20 cellular contexts compared by ENCODE assay signal in the genomic region with DNA sequence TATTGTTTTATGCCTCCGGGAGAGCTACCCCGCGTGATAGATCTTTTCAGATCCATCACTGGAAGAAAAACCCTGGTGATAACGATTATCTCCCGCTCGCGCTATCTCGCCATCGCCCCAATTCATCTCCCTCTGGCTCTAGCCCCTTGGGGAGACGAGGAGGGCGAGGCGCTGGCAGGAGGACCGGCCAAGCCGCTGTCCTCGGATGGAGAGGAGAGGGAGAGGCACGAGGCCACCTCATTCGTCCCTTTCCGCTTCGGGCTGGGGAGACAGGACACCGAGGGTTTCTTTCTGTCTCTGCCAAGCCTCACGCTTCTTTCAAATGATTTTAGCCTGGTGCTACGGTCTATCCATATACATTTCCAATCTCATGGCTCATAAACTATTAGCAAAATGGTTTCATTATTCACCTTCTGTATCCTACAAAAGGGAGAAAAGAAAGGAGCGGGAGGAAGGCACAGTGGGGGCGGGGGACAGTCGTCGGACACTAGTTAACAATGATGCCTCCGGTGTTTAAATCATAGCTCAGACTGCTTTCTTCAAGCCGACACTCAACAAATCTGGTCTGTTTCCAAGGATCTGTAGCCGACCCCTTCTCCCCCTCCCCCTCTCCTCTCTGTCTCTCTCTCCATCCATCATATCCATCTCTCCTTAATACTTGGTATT.
DNase-seq lines count a peak whose midpoint lies in the region; ATAC-seq, FAIRE-seq and TF ChIP-seq lines count a peak whose summit lies in the region.
"Had no signal": no experiment of that assay in that cellular context is flagged by ENCODE, and none has a peak within 500 bp of the region (broad histone marks: within the 10 kb centered on the region; RNA-seq: fewer than 3 reads in every experiment).

No MANE protein-coding gene starts in this region.

- H3K9me3 ChIP-seq in H1 (ENCODE audit: insufficient read depth in 2 of 2, low read depth in 1 of 2, low read length in 1 of 2), result no peaks in the 10 kb centered on the region
- no peaks in the 10 kb centered on the region for H3K9me3 ChIP-seq in keratinocyte (ENCODE audit: control insufficient read depth, low read depth, low read length)
- H3K9me3 ChIP-seq in suprapubic skin, result no peaks in the 10 kb centered on the region
- H3K9me3 ChIP-seq: body of pancreas, transverse colon had no signal

- H3K79me2 ChIP-seq in H1 (ENCODE audit: control insufficient read depth in 1 of 2, insufficient read depth in 2 of 2, low read length in 2 of 2) (no peaks in the 10 kb centered on the region), keratinocyte (ENCODE audit: control insufficient read depth, insufficient read depth, low read length) (no peaks in the 10 kb centered on the region)

- no peaks in the 10 kb centered on the region for H3K9me1 ChIP-seq in keratinocyte (ENCODE audit: control insufficient read depth, extremely low read depth, insufficient read depth, low read length)

- H4K20me1 ChIP-seq in H1 (replicated peaks in 1 of 2; ENCODE audit: control insufficient read depth in 1 of 2, insufficient read depth in 2 of 2, low read length in 2 of 2) (peaks cover 0 to 6% of the 10 kb centered on the region in 2 experiments), keratinocyte (ENCODE audit: control insufficient read depth, extremely low read depth, insufficient read depth, low read length) (no peaks in the 10 kb centered on the region)

- H3K4me3 ChIP-seq in H1 (ENCODE audit: extremely low read depth in 1 of 4, insufficient read depth in 2 of 4, low read depth in 3 of 4, low read length in 4 of 4) (peak overlapping the region; percentile 25 to 63 (median 27); a peak in 5 of 8 replicates), keratinocyte (ENCODE audit: control insufficient read depth in 2 of 3, extremely low read depth in 1 of 3, insufficient read depth in 2 of 3, low read depth in 1 of 3, low read length in 3 of 3) (peak overlapping the region in 1 of 3 experiments; percentile 51), suprapubic skin (peak overlapping the region; percentile 52)
- H3K4me3 ChIP-seq: body of pancreas had no signal

- H3K18ac ChIP-seq in H1 (ENCODE audit: extremely low read depth, low read length), result no peak overlapping the region; the same call in 1 of the 2 replicates

- no peaks in the 10 kb centered on the region for H3K79me1 ChIP-seq in H1 (ENCODE audit: low read depth, low read length)

- no peak overlapping the region for H4K91ac ChIP-seq in H1 (replicated peaks; ENCODE audit: insufficient read length, low read length)

- peaks cover 11 to 35% (median 21%) of the 10 kb centered on the region in 4 experiments for H3K4me1 ChIP-seq in H1 (replicated peaks in 1 of 4; ENCODE audit: control insufficient read depth in 3 of 4, insufficient read depth in 4 of 4, low read length in 3 of 4)
- H3K4me1 ChIP-seq in keratinocyte (ENCODE audit: control insufficient read depth, extremely low read depth, insufficient read depth, low read length), result peaks cover 17% of the 10 kb centered on the region
- peaks cover 51% of the 10 kb centered on the region for H3K4me1 ChIP-seq in suprapubic skin

- H3K9ac ChIP-seq in H1 (replicated peaks in 1 of 4; ENCODE audit: extremely low read depth in 1 of 4, low read depth in 3 of 4, low read length in 3 of 4) (no peak overlapping the region), keratinocyte (ENCODE audit: control insufficient read depth, extremely low read depth, insufficient read depth, low read length) (no peak overlapping the region)

- intact Hi-C loops in activated CD4-positive, alpha-beta T cell treated with anti-CD3 and anti-CD28 coated beads for 36 hours (cut with DNase I, micrococcal nuclease), result loop anchor here in 1 of 2 experiments (5.0 kb wide), 1 partner anchor 1029 kb away; no protein-coding TSS in a partner anchor

- H4K5ac ChIP-seq in H1 (ENCODE audit: insufficient read length, low read depth, low read length), result no peak overlapping the region

- H3K27me3 ChIP-seq in H1 (replicated peaks in 1 of 4; ENCODE audit: control insufficient read depth in 3 of 4, extremely low read depth in 1 of 4, insufficient read depth in 3 of 4, low read length in 3 of 4) (peaks cover 51 to 86% (median 73%) of the 10 kb centered on the region in 4 experiments), keratinocyte (ENCODE audit: control insufficient read depth, extremely low read depth, insufficient read depth, low read length) (peaks cover 82% of the 10 kb centered on the region), suprapubic skin (peaks cover 81% of the 10 kb centered on the region)

- H2BK120ac ChIP-seq in H1 (replicated peaks; ENCODE audit: low read depth, low read length), result no peak overlapping the region

- dilution Hi-C loops in keratinocyte (cut with MboI; ENCODE audit: extremely low pct_ligation_motif_present, low sequenced_read_pairs), result no loop called here

- H3K23me2 ChIP-seq in H1 (ENCODE audit: low read depth, low read length), result peaks cover 28% of the 10 kb centered on the region; the same call in 1 of the 2 replicates

- no peak overlapping the region for H3K4me3 Mint-ChIP-seq in activated CD4-positive, alpha-beta T cell treated with anti-CD3 and anti-CD28 coated beads, Interleukin-2, amount 10 ng/mL, durations not matched to agents 7 days and 5 days
- H3K4me3 Mint-ChIP-seq in activated CD4-positive, alpha-beta T cell treated with anti-CD3 and anti-CD28 coated beads for 36 hours, result no peak overlapping the region
- H3K4me3 Mint-ChIP-seq: activated CD4-positive, alpha-beta memory T cell treated with anti-CD3 and anti-CD28 coated beads, Interleukin-2, amount 10 ng/mL, durations not matched to agents 7 days and 5 days; activated naive CD4-positive, alpha-beta T cell treated with anti-CD3 and anti-CD28 coated beads, Interleukin-2, amount 50 U/mL, for 24 hours; natural killer cell treated with Interleukin-12 subunit alpha and Interleukin-12 subunit beta and Interleukin-15 and Interleukin-18, amount 100 ng/mL, for 72 hours had no signal

- TF ChIP-seq POLR2A in H1 (IDR thresholded peaks at IDR 0.05; ENCODE audit: control extremely low read depth in 1 of 2, low read depth in 2 of 2, low read length in 2 of 2) (no peak), suprapubic skin (IDR thresholded peaks at IDR 0.05) (no peak)

- no peak for DNase-seq in activated CD4-positive, alpha-beta T cell treated with anti-CD3 and anti-CD28 coated beads, Interleukin-2, amount 10 ng/mL, durations not matched to agents 7 days and 5 days
- DNase-seq in activated CD4-positive, alpha-beta T cell treated with anti-CD3 and anti-CD28 coated beads for 36 hours, result no peak
- DNase-seq in H1 (ENCODE audit: low read depth in 1 of 2, low spot score in 2 of 2), result peak in 1 of 2 experiments; percentile 50
- DNase-seq in keratinocyte (ENCODE audit: low read depth, low spot score), result no peak
- no peak for DNase-seq in suprapubic skin (ENCODE audit: low spot score in 2 of 2)
- no peak for DNase-seq in hypothalamus (lab: John Stamatoyannopoulos, UW)
- DNase-seq in stimulated activated CD4-positive, alpha-beta T cell treated with anti-CD3 and anti-CD28 coated beads, Interleukin-4, amount 100 ng/mL, for 24 hours, result no peak
- DNase-seq: activated CD4-positive, alpha-beta memory T cell treated with anti-CD3 and anti-CD28 coated beads, Interleukin-2, amount 10 ng/mL, durations not matched to agents 7 days and 5 days; activated T-cell treated with anti-CD3 and anti-CD28 coated beads, Interleukin-2, amount 50 U/mL, for 48 hours; C1 segment of cervical spinal cord; erythroblast; kidney glomerular epithelial cell; mesenchymal stem cell; NCI-H187; transverse colon had no signal

- no peak overlapping the region for H3K4ac ChIP-seq in H1 (replicated peaks; ENCODE audit: insufficient read length, low read depth, low read length)

- H3K9me3 Mint-ChIP-seq in activated CD4-positive, alpha-beta T cell treated with anti-CD3 and anti-CD28 coated beads, Interleukin-2, amount 10 ng/mL, durations not matched to agents 7 days and 5 days, result peaks cover 7% of the 10 kb centered on the region
- H3K9me3 Mint-ChIP-seq in activated CD4-positive, alpha-beta T cell treated with anti-CD3 and anti-CD28 coated beads for 36 hours (ENCODE audit: low read depth), result no peaks in the 10 kb centered on the region

- no peak overlapping the region for H2AK5ac ChIP-seq in H1 (ENCODE audit: low read depth, low read length)

- peaks cover 8% of the 10 kb centered on the region for H3K4me1 Mint-ChIP-seq in activated CD4-positive, alpha-beta T cell treated with anti-CD3 and anti-CD28 coated beads, Interleukin-2, amount 10 ng/mL, durations not matched to agents 7 days and 5 days
- H3K4me1 Mint-ChIP-seq in activated CD4-positive, alpha-beta T cell treated with anti-CD3 and anti-CD28 coated beads for 36 hours, result peaks cover 3% of the 10 kb centered on the region

- H3K27ac ChIP-seq in H1 (ENCODE audit: low read depth, low read length), result no peak overlapping the region
- H3K27ac ChIP-seq in keratinocyte (ENCODE audit: control insufficient read depth, insufficient read depth, low read length), result no peak overlapping the region
- H3K27ac ChIP-seq in suprapubic skin, result no peak overlapping the region
- H3K27ac ChIP-seq: RWPE1, transverse colon had no signal

- H3K36me3 Mint-ChIP-seq in activated CD4-positive, alpha-beta T cell treated with anti-CD3 and anti-CD28 coated beads, Interleukin-2, amount 10 ng/mL, durations not matched to agents 7 days and 5 days (ENCODE audit: low read depth), result no peaks in the 10 kb centered on the region
- H3K36me3 Mint-ChIP-seq in activated CD4-positive, alpha-beta T cell treated with anti-CD3 and anti-CD28 coated beads for 36 hours (ENCODE audit: low read depth), result peaks cover 1% of the 10 kb centered on the region
- H3K36me3 Mint-ChIP-seq: activated naive CD4-positive, alpha-beta T cell treated with anti-CD3 and anti-CD28 coated beads, Interleukin-2, amount 50 U/mL, for 24 hours had no signal

- H2BK5ac ChIP-seq in H1 (ENCODE audit: low read depth, low read length), result 0 out of 2 replicates have a peak overlapping the region, but pooled peaks have one; percentile 8

- no peak overlapping the region for H2BK20ac ChIP-seq in H1 (ENCODE audit: low read length)

- 2% methylated on average over 19 of the region's 29 CpGs; no CpG with 5 or more reads in 1 of the 2 experiments for WGBS in H1 (ENCODE audit: extremely low coverage in 1 of 2, insufficient coverage in 1 of 2, insufficient read length in 1 of 2, insufficient replicate concordance in 2 of 2, low coverage in 1 of 2, low lambda C conversion rate in 2 of 2, missing lambda C conversion rate in 1 of 2), 2 experiments
- whole genome bisulfite sequencing in suprapubic skin, result 8% methylated on average over 21 of the region's 29 CpGs

- H3K36me3 ChIP-seq in H1 (ENCODE audit: control insufficient read depth in 2 of 4, insufficient read depth in 4 of 4, low read length in 3 of 4) (no peaks in the 10 kb centered on the region), keratinocyte (ENCODE audit: control insufficient read depth in 2 of 2, extremely low read depth in 1 of 2, insufficient read depth in 2 of 2, low read length in 2 of 2) (no peaks in the 10 kb centered on the region), suprapubic skin (no peaks in the 10 kb centered on the region)
- H3K36me3 ChIP-seq: transverse colon had no signal

- H4K8ac ChIP-seq in H1 (ENCODE audit: extremely low read depth, insufficient read depth, low read length), result no peak overlapping the region; the same call in 1 of the 2 replicates

- peak overlapping the region; percentile 73 to 88 for H3K4me2 ChIP-seq in H1 (ENCODE audit: insufficient read depth in 1 of 2, low read depth in 2 of 2, low read length in 2 of 2)
- H3K4me2 ChIP-seq in keratinocyte (ENCODE audit: control insufficient read depth, extremely low read depth, insufficient read depth, low read depth, low read length), result peak overlapping the region; percentile 76

- no peak for TF ChIP-seq EP300 in H1 (IDR thresholded peaks at IDR 0.05; ENCODE audit: borderline replicate concordance in 1 of 2, low read depth in 2 of 2, low read length in 2 of 2)
- no peak for TF ChIP-seq EP300 in suprapubic skin (IDR thresholded peaks at IDR 0.05)

- ATAC-seq in activated CD4-positive, alpha-beta T cell treated with anti-CD3 and anti-CD28 coated beads for 36 hours, result no peak
- no peak for ATAC-seq in GM18867 (IDR thresholded peaks at IDR 0.05; ENCODE audit: unreplicated experiment)

- peak overlapping the region; percentile 73; the same call in 1 of the 2 replicates for H2BK12ac ChIP-seq in H1 (ENCODE audit: low read depth, low read length)

- no peak overlapping the region for H3K23ac ChIP-seq in H1 (ENCODE audit: insufficient read length)

- TF ChIP-seq RAD21 in H1 (IDR thresholded peaks at IDR 0.05 in 1 of 2, conservative IDR thresholded peaks at IDR 0.05 in 1 of 2; ENCODE audit: low read depth in 2 of 2, low read length in 2 of 2), result no peak

- H2AFZ ChIP-seq in H1 (ENCODE audit: low read length) (no peak overlapping the region), keratinocyte (ENCODE audit: control insufficient read depth, low read length) (no peak overlapping the region)

- no peak overlapping the region for H2BK15ac ChIP-seq in H1 (ENCODE audit: low read length)

- FAIRE-seq in H1 (lab: Jason Lieb, UNC) (no peak), keratinocyte (lab: Jason Lieb, UNC) (no peak)

- TF ChIP-seq CTCF in H1 (IDR thresholded peaks at IDR 0.05; ENCODE audit: control extremely low read depth in 1 of 3, insufficient read depth in 1 of 3, low read depth in 1 of 3, low read length in 3 of 3) (no peak), keratinocyte (optimal IDR thresholded peaks at IDR 0.05 in 1 of 3, IDR thresholded peaks at IDR 0.05 in 1 of 3, conservative IDR thresholded peaks at IDR 0.05 in 1 of 3; ENCODE audit: extremely low read depth in 1 of 3, insufficient read depth in 2 of 3, low read length in 3 of 3) (no peak), suprapubic skin (IDR thresholded peaks at IDR 0.05) (no peak)

- no peak overlapping the region for H3K14ac ChIP-seq in H1 (ENCODE audit: insufficient read length)

- no peak overlapping the region for H3K56ac ChIP-seq in H1 (replicated peaks; ENCODE audit: insufficient read length, low read depth, low read length)

- H3K27me3 Mint-ChIP-seq in activated CD4-positive, alpha-beta T cell treated with anti-CD3 and anti-CD28 coated beads, Interleukin-2, amount 10 ng/mL, durations not matched to agents 7 days and 5 days, result peaks cover 74% of the 10 kb centered on the region
- peaks cover 66% of the 10 kb centered on the region for H3K27me3 Mint-ChIP-seq in activated CD4-positive, alpha-beta T cell treated with anti-CD3 and anti-CD28 coated beads for 36 hours

- POLR2A ChIA-PET in activated CD4-positive, alpha-beta T cell treated with anti-CD3 and anti-CD28 coated beads, Interleukin-2, amount 10 ng/mL, durations not matched to agents 7 days and 5 days (lab: Charles Lee), result no interaction called here
- POLR2A ChIA-PET in activated CD4-positive, alpha-beta T cell treated with anti-CD3 and anti-CD28 coated beads for 36 hours (lab: Charles Lee), result no interaction called here
- POLR2A ChIA-PET in H1 (lab: Charles Lee; ENCODE audit: partially characterized antibody), result no interaction called here

- H3K27ac Mint-ChIP-seq in activated CD4-positive, alpha-beta T cell treated with anti-CD3 and anti-CD28 coated beads, Interleukin-2, amount 10 ng/mL, durations not matched to agents 7 days and 5 days, result peak overlapping the region; percentile 25
- H3K27ac Mint-ChIP-seq in activated CD4-positive, alpha-beta T cell treated with anti-CD3 and anti-CD28 coated beads for 36 hours, result no peak overlapping the region
- H3K27ac Mint-ChIP-seq: activated naive CD4-positive, alpha-beta T cell treated with anti-CD3 and anti-CD28 coated beads, Interleukin-2, amount 50 U/mL, for 24 hours; natural killer cell treated with Interleukin-12 subunit alpha and Interleukin-12 subunit beta and Interleukin-15 and Interleukin-18, amount 100 ng/mL, for 72 hours had no signal

- CTCF ChIA-PET in activated CD4-positive, alpha-beta T cell treated with anti-CD3 and anti-CD28 coated beads, Interleukin-2, amount 10 ng/mL, durations not matched to agents 7 days and 5 days (lab: Charles Lee), result no interaction called here
- CTCF ChIA-PET in activated CD4-positive, alpha-beta T cell treated with anti-CD3 and anti-CD28 coated beads for 36 hours (lab: Charles Lee), result no interaction called here
- CTCF ChIA-PET in H1 (lab: Charles Lee; ENCODE audit: partially characterized antibody), result no interaction called here
